In genomic region chr4:84498203-84499026, GRCh38 we compare ENCODE assay signal across 9 cellular contexts. TPM values are rescaled to one million over a fixed set of nuclear protein-coding genes. Genes with fewer than 3 reads are reported as not detected.
DNase-seq lines count a peak whose midpoint lies in the region; ATAC-seq, FAIRE-seq and TF ChIP-seq lines count a peak whose summit lies in the region.
"Had no signal": no experiment of that assay in that cellular context is flagged by ENCODE, and none has a peak within 500 bp of the region (broad histone marks: within the 10 kb centered on the region; RNA-seq: fewer than 3 reads in every experiment).

No MANE protein-coding gene starts in this region.

- H3K4me3 ChIP-seq in choroid plexus epithelial cell (ENCODE audit: low read depth, low read length), result peak overlapping the region; percentile 65
- H3K4me3 ChIP-seq in lower leg skin (ENCODE audit: low read depth, poor library complexity, severe bottlenecking), result peak overlapping the region; percentile 12

- DNase-seq in NCI-H146 (lab: John Stamatoyannopoulos, UW) (peak; percentile 0), NCI-H146 treated with DMSO at 0.1 percent for 48 hours (lab: John Stamatoyannopoulos, UW; ENCODE audit: unreplicated experiment) (no peak), NCI-H2171 treated with DMSO at 0.1 percent for 48 hours (lab: John Stamatoyannopoulos, UW) (peak; percentile 32), choroid plexus epithelial cell (ENCODE audit: low read depth) (peak; percentile 50), lower leg skin (ENCODE audit: low spot score in 2 of 2) (no peak), type B pancreatic cell (ENCODE audit: extremely low spot score, unreplicated experiment) (peak; percentile 71), GM12891 (ENCODE audit: insufficient read length, low spot score) (no peak)
- DNase-seq: DND-41 had no signal

- no peaks in the 10 kb centered on the region for H3K9me3 Mint-ChIP-seq in type B pancreatic cell

- peaks cover 93% of the 10 kb centered on the region for H3K27me3 Mint-ChIP-seq in type B pancreatic cell

- intact Hi-C loops in lower leg skin (cut with DNase I; ENCODE audit: low total_unique reads), result no loop called here

- peaks cover 14% of the 10 kb centered on the region for H3K36me3 Mint-ChIP-seq in type B pancreatic cell

- H3K27ac Mint-ChIP-seq in type B pancreatic cell, result peak overlapping the region; percentile 77

- WGBS in lower leg skin, 2 donors, result 0 to 1% methylated on average over 40 to 58 of the region's 64 CpGs

- TF ChIP-seq POLR2A in lower leg skin (IDR thresholded peaks at IDR 0.05), result no peak
- TF ChIP-seq POLR2A in GM12891 (IDR thresholded peaks at IDR 0.05; ENCODE audit: low read depth, low read length), result no peak

- peaks cover 27% of the 10 kb centered on the region for H3K4me1 Mint-ChIP-seq in type B pancreatic cell (ENCODE audit: unreplicated experiment)

- FAIRE-seq in GM12891 (lab: Jason Lieb, UNC), result no peak

- ATAC-seq in GM19351 (IDR thresholded peaks at IDR 0.05; ENCODE audit: unreplicated experiment), result no peak

- TF ChIP-seq CTCF in choroid plexus epithelial cell (conservative IDR thresholded peaks at IDR 0.05; ENCODE audit: low read depth, low read length), result no peak
- TF ChIP-seq CTCF in lower leg skin (IDR thresholded peaks at IDR 0.05), result no peak
- no peak for TF ChIP-seq CTCF in type B pancreatic cell (conservative IDR thresholded peaks at IDR 0.05)

- H3K4me3 Mint-ChIP-seq in type B pancreatic cell, result peak overlapping the region; percentile 92

TF ChIP-seq in GM12891, 5 proteins besides CTCF, POLR2A, EP300 and RAD21:
- TF ChIP-seq POU2F2 (IDR thresholded peaks at IDR 0.05; ENCODE audit: low read depth, low read length), result no peak
- no peak for TF ChIP-seq POLR2AphosphoS5 (IDR thresholded peaks at IDR 0.05; ENCODE audit: low read depth, low read length)
TF ChIP-seq in GM12891: peak in this region for 0.

RNA-seq across cellular contexts. Expression of gene NKX6-1, which starts 0.7 kb away (rescaled TPM):
- total RNA-seq in lower leg skin (under 1 TPM in 1 of 4 donors, not detected in 3; 0.10 TPM), type B pancreatic cell (ENCODE audit: low replicate concordance) (14.4 and 14.9 TPM in 2 replicates)
- not detected for polyA plus RNA-seq in GM12891 (2012; ENCODE audit: low read depth, missing spikeins)

Comparison
In these comparisons a context has a peak if more than half of its experiments do, and no peak if none do; other contexts are left out.
1. DNase-seq: peak in NCI-H146 (single experiment), NCI-H2171 treated with DMSO at 0.1 percent for 48 hours (single experiment), choroid plexus epithelial cell (single experiment) and type B pancreatic cell (single experiment); none in NCI-H146 treated with DMSO at 0.1 percent for 48 hours (single experiment), lower leg skin (0 of 2) and GM12891 (single experiment).
2. RNA of gene NKX6-1, which starts 0.7 kb away (total RNA-seq): 14.4 to 14.9 TPM in type B pancreatic cell; 0.10 TPM in lower leg skin; every median in the first group is over 10 times any median in the second.